Comparison of ENCODE assay signal across 1 cellular context in genomic region chr1:28232558-28233263, GRCh38.
A peak's percentile ranks its signal among the peaks of the same experiment; 100 is the strongest.
TF ChIP-seq lines count a peak whose summit lies in the region.

Gene DNAJC8, minus strand, starts transcription at chr1:28233029. Its CDS starts 31 bp downstream, at chr1:28232998.

TF ChIP-seq in H1, 55 proteins besides CTCF, POLR2A, EP300 and RAD21 (continued from another document):
- no peak for TF ChIP-seq CHD7 (IDR thresholded peaks at IDR 0.05; ENCODE audit: insufficient replicate concordance, low read length)
- peak; percentile 99 for TF ChIP-seq ATF3 (IDR thresholded peaks at IDR 0.05; ENCODE audit: insufficient read depth, low read depth, low read length)
- TF ChIP-seq MAFK (IDR thresholded peaks at IDR 0.05; ENCODE audit: low read depth, low read length): no peak
- TF ChIP-seq TBP (IDR thresholded peaks at IDR 0.05; ENCODE audit: low read depth, low read length): peak; percentile 88
- TF ChIP-seq JUN (IDR thresholded peaks at IDR 0.05; ENCODE audit: low read depth, low read length): no peak
- no peak for TF ChIP-seq FOSL1 (IDR thresholded peaks at IDR 0.05; ENCODE audit: insufficient read depth, low read depth, low read length)
- TF ChIP-seq KDM1A (IDR thresholded peaks at IDR 0.05; ENCODE audit: borderline replicate concordance, low read length): no peak
- peak; percentile 78 for TF ChIP-seq ASH2L (IDR thresholded peaks at IDR 0.05; ENCODE audit: low read length)
- no peak for TF ChIP-seq EZH2 (IDR thresholded peaks at IDR 0.05; ENCODE audit: low read depth, low read length, severe bottlenecking)
- no peak for TF ChIP-seq CTBP2 (IDR thresholded peaks at IDR 0.05; ENCODE audit: borderline replicate concordance, insufficient read depth, insufficient read length, low read length)
- TF ChIP-seq ATF2 (IDR thresholded peaks at IDR 0.05; ENCODE audit: low read length): no peak
- peak; percentile 79 for TF ChIP-seq KDM4A (IDR thresholded peaks at IDR 0.05; ENCODE audit: low read depth, low read length, severe bottlenecking)
- no peak for TF ChIP-seq GABPA (IDR thresholded peaks at IDR 0.05; ENCODE audit: borderline replicate concordance, insufficient read depth, low read length)
- TF ChIP-seq ZNF274 (IDR thresholded peaks at IDR 0.05; ENCODE audit: borderline replicate concordance, extremely low read depth, low read length): no peak
- TF ChIP-seq SAP30 (IDR thresholded peaks at IDR 0.05; ENCODE audit: insufficient read depth, insufficient replicate concordance, low read length): no peak
- TF ChIP-seq SUZ12 (IDR thresholded peaks at IDR 0.05; ENCODE audit: low read length): no peak
- TF ChIP-seq CREB1 (IDR thresholded peaks at IDR 0.05): 0 out of 2 replicates have a peak, but pooled peaks have one; percentile 52
- TF ChIP-seq GTF2F1 (IDR thresholded peaks at IDR 0.05; ENCODE audit: borderline replicate concordance, low read depth, low read length): 0 out of 2 replicates have a peak, but pooled peaks have one; percentile 31
- no peak for TF ChIP-seq POU5F1 (IDR thresholded peaks at IDR 0.05; ENCODE audit: low read depth, low read length)
- no peak for TF ChIP-seq NANOG (IDR thresholded peaks at IDR 0.05; ENCODE audit: insufficient read depth, low read depth, low read length, poor library complexity, severe bottlenecking)
- TF ChIP-seq CHD1 (IDR thresholded peaks at IDR 0.05; ENCODE audit: low read depth, low read length): no peak
- TF ChIP-seq BACH1 (IDR thresholded peaks at IDR 0.05; ENCODE audit: low read length): no peak
- TF ChIP-seq BCL11A (IDR thresholded peaks at IDR 0.05; ENCODE audit: low read depth in 2 of 2, low read length in 2 of 2): no peak
- no peak for TF ChIP-seq CBX8 (IDR thresholded peaks at IDR 0.05; ENCODE audit: borderline replicate concordance, low read depth, low read length)
- TF ChIP-seq SP2 (IDR thresholded peaks at IDR 0.05; ENCODE audit: low read length): no peak
- TF ChIP-seq PHF8 (conservative IDR thresholded peaks at IDR 0.05; ENCODE audit: low read depth, low read length): peak; percentile 92
- peak; percentile 50; the same call in 1 of the 2 replicates for TF ChIP-seq EGR1 (IDR thresholded peaks at IDR 0.05; ENCODE audit: borderline replicate concordance, low read depth, low read length)
- peak; percentile 98 for TF ChIP-seq KDM5A (IDR thresholded peaks at IDR 0.05; ENCODE audit: low read length)
- TF ChIP-seq TAF7 (optimal IDR thresholded peaks at IDR 0.05; ENCODE audit: borderline replicate concordance, low read depth, low read length): peak; percentile 66
- TF ChIP-seq RNF2 (IDR thresholded peaks at IDR 0.05; ENCODE audit: borderline replicate concordance, low read depth, low read length, missing control alignments, poor library complexity, severe bottlenecking): no peak
- peak; percentile 97; the same call in 1 of the 2 replicates for TF ChIP-seq SP4 (IDR thresholded peaks at IDR 0.05; ENCODE audit: low read length)
- TF ChIP-seq USF2 (IDR thresholded peaks at IDR 0.05; ENCODE audit: low read length): peak; percentile 99
- TF ChIP-seq CEBPB (IDR thresholded peaks at IDR 0.05; ENCODE audit: low read depth, low read length): no peak
- TF ChIP-seq NRF1 (IDR thresholded peaks at IDR 0.05; ENCODE audit: low read depth, low read length): peak; percentile 47
- no peak for TF ChIP-seq BRCA1 (IDR thresholded peaks at IDR 0.05; ENCODE audit: low read depth, low read length)
- peak; percentile 97 for TF ChIP-seq YY1 (IDR thresholded peaks at IDR 0.05; ENCODE audit: low read depth, low read length)
- TF ChIP-seq HDAC2 (IDR thresholded peaks at IDR 0.05; ENCODE audit: borderline replicate concordance in 1 of 2, low read depth in 2 of 2, low read length in 2 of 2): 0 out of 4 replicates have a peak, but pooled peaks of 1 of the 2 experiments have one; percentile 81
- TF ChIP-seq RFX5 (IDR thresholded peaks at IDR 0.05; ENCODE audit: borderline replicate concordance, low read depth, low read length): no peak
- no peak for TF ChIP-seq HDAC6 (IDR thresholded peaks at IDR 0.05; ENCODE audit: low read depth, low read length)
- peak; percentile 90 for TF ChIP-seq MAX (IDR thresholded peaks at IDR 0.05)
- TF ChIP-seq E2F6 (IDR thresholded peaks at IDR 0.05): peak; percentile 75
